8 cellular contexts compared by ENCODE assay signal in genomic region chr11:77147668-77148321, GRCh38. TPM values are rescaled to one million over a fixed set of nuclear protein-coding genes. Genes with fewer than 3 reads are reported as not detected.
DNase-seq lines count a peak whose midpoint lies in the region; ATAC-seq and TF ChIP-seq lines count a peak whose summit lies in the region.

No MANE protein-coding gene starts in this region.

- peak; percentile 14 for DNase-seq in CD1c-positive myeloid dendritic cell (ENCODE audit: extremely low spot score)
- peak; percentile 71 for DNase-seq in NCI-H146 treated with DMSO at 0.1 percent for 48 hours (lab: John Stamatoyannopoulos, UW; ENCODE audit: unreplicated experiment)
- peak; percentile 23 for DNase-seq in activated naive CD4-positive, alpha-beta T cell treated with Interleukin-2 at 50 U/mL for 16 hours
- peak; percentile 90 for DNase-seq in iPS-NIHi7 (ENCODE audit: extremely low spot score)
- peak; percentile 43 to 87 for DNase-seq in upper lobe of left lung
- no peak for DNase-seq in A172 (ENCODE audit: low spot score)

- ATAC-seq in upper lobe of left lung (ENCODE audit: low FRiP score in 2 of 2) (peak in 1 of 2 donors; percentile 13), HG03025 (IDR thresholded peaks at IDR 0.05; ENCODE audit: low FRiP score, unreplicated experiment) (no peak), HG02588 (IDR thresholded peaks at IDR 0.05; ENCODE audit: unreplicated experiment) (no peak)

- H3K27me3 ChIP-seq in upper lobe of left lung, result no peaks in the 10 kb centered on the region

- H3K27ac ChIP-seq in upper lobe of left lung, result no peak overlapping the region

- peak overlapping the region in 3 of 4 donors; percentile 25 to 46 (median 44) for H3K4me3 ChIP-seq in upper lobe of left lung

- TF ChIP-seq EP300 in upper lobe of left lung (IDR thresholded peaks at IDR 0.05), result no peak

- WGBS in upper lobe of left lung, 2 donors, result 21 to 31% methylated on average over 4 to 39 of the region's 47 CpGs

- no peak for TF ChIP-seq POLR2A in upper lobe of left lung (IDR thresholded peaks at IDR 0.05)

- H3K36me3 ChIP-seq in upper lobe of left lung, result no peaks in the 10 kb centered on the region

- TF ChIP-seq CTCF in upper lobe of left lung (IDR thresholded peaks at IDR 0.05), result no peak

- H3K4me1 ChIP-seq in upper lobe of left lung, result peaks cover 0 to 13% (median 8%) of the 10 kb centered on the region in 4 donors

- H3K9me3 ChIP-seq in upper lobe of left lung, result no peaks in the 10 kb centered on the region

RNA-seq across cellular contexts. Expression of gene MYO7A, which starts 19.7 kb away (rescaled TPM):
- total RNA-seq in upper lobe of left lung, result 10 to 100 TPM in 1 of 6 donors, 1 to 10 TPM in 5; 2.4 to 27.2 (median 6.2) TPM
- 0.05 TPM in 1 of 2 replicates, not detected in the other for total RNA-seq in A172 (2014; rRNA removed; shearing (Covaris generic))

RNA-seq across cellular contexts. Expression of gene OMP, which starts 45.2 kb away (rescaled TPM):
- total RNA-seq in upper lobe of left lung, result 1 to 10 TPM in 1 of 6 donors, under 1 TPM in 1, not detected in 4; 0.77 to 5.2 TPM
- total RNA-seq in A172 (2014; rRNA removed; shearing (Covaris generic)), result not detected in 2 replicates
